8 cellular contexts compared by ENCODE assay signal in the genomic region with DNA sequence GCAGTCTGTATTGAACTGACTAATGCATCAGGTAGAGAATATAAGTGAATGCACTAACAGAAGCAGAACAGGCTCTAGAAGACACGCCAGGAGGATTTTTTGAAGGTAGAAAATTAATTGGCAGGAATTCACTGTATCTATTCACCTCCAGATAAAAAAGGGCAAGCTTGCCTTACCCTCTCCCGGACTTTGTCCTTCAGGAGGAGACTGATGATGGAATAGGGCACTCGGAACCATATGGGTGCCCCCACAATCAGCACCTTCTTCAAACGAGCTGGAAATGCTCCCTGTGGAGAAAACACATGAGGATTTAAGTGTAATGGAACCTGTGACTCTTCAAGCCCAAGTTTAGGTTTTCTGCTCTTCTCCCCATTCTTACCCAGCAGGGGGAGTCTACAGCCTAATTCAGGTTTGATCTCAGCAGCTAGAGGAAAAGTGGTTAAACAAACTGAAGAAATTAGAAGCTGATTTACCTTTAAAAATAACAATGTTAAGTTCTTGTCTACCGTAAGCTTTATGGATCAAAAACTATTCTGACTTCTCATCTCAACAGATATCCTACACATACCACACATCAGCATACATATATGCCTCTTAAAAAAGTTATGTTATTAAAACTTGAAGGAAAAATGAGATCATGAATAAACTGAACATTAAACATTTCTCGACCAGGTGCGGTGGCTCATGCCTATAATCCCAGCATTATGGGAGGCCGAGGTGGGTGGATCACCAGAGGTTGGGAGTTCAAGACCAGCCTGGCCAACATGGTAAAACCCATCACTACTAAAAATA. TPM values are rescaled to one million over a fixed set of nuclear protein-coding genes. Genes with fewer than 3 reads are reported as not detected.
DNase-seq lines count a peak whose midpoint lies in the region; ATAC-seq and TF ChIP-seq lines count a peak whose summit lies in the region.

No MANE protein-coding gene starts in this region.

- TF ChIP-seq CTCF in mammary epithelial cell (conservative IDR thresholded peaks at IDR 0.05 in 1 of 2, IDR thresholded peaks at IDR 0.05 in 1 of 2; ENCODE audit: extremely low read depth in 1 of 2, insufficient read depth in 1 of 2, low read depth in 1 of 2, low read length in 2 of 2) (peak; percentile 32 to 56), mesothelial cell of epicardium (IDR thresholded peaks at IDR 0.05; ENCODE audit: unreplicated experiment) (peak; percentile 20), omental fat pad (IDR thresholded peaks at IDR 0.05) (no peak)

- peaks cover 23% of the 10 kb centered on the region for H3K36me3 Mint-ChIP-seq in mesothelial cell of epicardium

- H3K9me3 Mint-ChIP-seq in mesothelial cell of epicardium, result no peaks in the 10 kb centered on the region

- no peak overlapping the region for H3K4me2 ChIP-seq in mammary epithelial cell (ENCODE audit: insufficient read depth, low read depth, low read length)

- H3K4me1 ChIP-seq in mammary epithelial cell (ENCODE audit: insufficient read depth, low read length), result no peaks in the 10 kb centered on the region

- dilution Hi-C loops in mammary epithelial cell (cut with HindIII; ENCODE audit: low sequenced_read_pairs), result loop anchor here (5.0 kb wide), 1 partner anchor 68 kb away; a partner anchor contains a TSS

- H3K4me3 ChIP-seq in mammary epithelial cell (replicated peaks in 1 of 3; ENCODE audit: insufficient read depth in 1 of 3, low read depth in 2 of 3, low read length in 3 of 3), result no peak overlapping the region

- no peak overlapping the region for H3K4me3 Mint-ChIP-seq in mesothelial cell of epicardium

- intact Hi-C loops in mammary epithelial cell (cut with micrococcal nuclease), result loop anchor here (2.0 to 5.0 kb wide), 6 partner anchors 70 to 294 kb away; a partner anchor contains a TSS

- no peak overlapping the region for H3K9ac ChIP-seq in mammary epithelial cell (ENCODE audit: insufficient read depth, low read length)

- H3K4me1 Mint-ChIP-seq in mesothelial cell of epicardium, result no peaks in the 10 kb centered on the region

- no peaks in the 10 kb centered on the region for H3K27me3 ChIP-seq in mammary epithelial cell (ENCODE audit: insufficient read depth, low read length)

- H3K79me2 ChIP-seq in mammary epithelial cell (ENCODE audit: insufficient read depth, low read length), result no peaks in the 10 kb centered on the region

- H3K27ac ChIP-seq in mammary epithelial cell (ENCODE audit: insufficient read depth, low read depth, low read length), result no peak overlapping the region

- peaks cover 23% of the 10 kb centered on the region for H3K36me3 ChIP-seq in mammary epithelial cell (ENCODE audit: insufficient read depth, low read length)

- no peaks in the 10 kb centered on the region for H3K27me3 Mint-ChIP-seq in mesothelial cell of epicardium (ENCODE audit: low read depth)

- no peaks in the 10 kb centered on the region for H3K9me3 ChIP-seq in mammary epithelial cell (replicated peaks; ENCODE audit: insufficient read depth, low read length)

- CTCF ChIA-PET in mammary epithelial cell (lab: Charles Lee; ENCODE audit: low non-redundant PET), result interaction anchor here (0.5 to 0.6 kb wide), 2 partner anchors 24 to 90 kb away, joined by 3 read pairs; no protein-coding TSS in a partner anchor

- no TSS peak for BruUV-seq in mammary epithelial cell (replicated peaks; lab: Mats Ljungman, UMichigan)

- no peak for ATAC-seq in omental fat pad (ENCODE audit: low FRiP score)

- 80% methylated on average over 8 of the region's 8 CpGs for WGBS in mammary epithelial cell (ENCODE audit: low coverage, missing lambda C conversion rate)

- H4K20me1 ChIP-seq in mammary epithelial cell (ENCODE audit: insufficient read depth, low read length), result no peaks in the 10 kb centered on the region

- peak; percentile 17 for DNase-seq in stimulated activated CD4-positive, alpha-beta T cell treated with anti-CD3 and anti-CD28 coated beads, Interleukin-4, amount 100 ng/mL, for 24 hours
- no peak for DNase-seq in stimulated activated CD4-positive, alpha-beta T cell treated with anti-CD3 and anti-CD28 coated beads, Interleukin-4, amount 100 ng/mL, for 1 hour
- DNase-seq in NCI-H2196 treated with DMSO at 0.1 percent for 48 hours (lab: John Stamatoyannopoulos, UW; ENCODE audit: unreplicated experiment) (peak; percentile 0), mammary epithelial cell (peak; percentile 13), mesothelial cell of epicardium (ENCODE audit: low spot score in 2 of 2, unreplicated experiment in 2 of 2) (no peak), omental fat pad (ENCODE audit: low spot score) (no peak), C1 segment of cervical spinal cord (lab: John Stamatoyannopoulos, UW) (no peak), DMS79 treated with DMSO at 0.1 percent for 48 hours (lab: John Stamatoyannopoulos, UW) (no peak)

- no peak overlapping the region for H2AFZ ChIP-seq in mammary epithelial cell (ENCODE audit: low read depth, low read length)

- in situ Hi-C loops in mammary epithelial cell (cut with MboI; ENCODE audit: low sequenced_read_pairs in 2 of 2), result no loop called here

- no peak overlapping the region for H3K27ac Mint-ChIP-seq in mesothelial cell of epicardium

RNA-seq across cellular contexts. Expression of a gene that starts 57.4 kb away (rescaled TPM):
- total RNA-seq in mammary epithelial cell (10 to 100 TPM; 37.7 to 41.2 TPM), mesothelial cell of epicardium (86.6 to 91.5 TPM (median 87.4 TPM) in 3 replicates), omental fat pad (10 to 100 TPM; 26.6 to 46.4 (median 35.3) TPM)
- polyA plus RNA-seq in mammary epithelial cell, result 33.0 TPM
- polyA minus RNA-seq in mammary epithelial cell, result 46.2 TPM

Comparison
In these comparisons a context has a peak if more than half of its experiments do, and no peak if none do; other contexts are left out.
1. DNase-seq: peak in stimulated activated CD4-positive, alpha-beta T cell treated with anti-CD3 and anti-CD28 coated beads, Interleukin-4, amount 100 ng/mL, for 24 hours (single experiment), NCI-H2196 treated with DMSO at 0.1 percent for 48 hours (single experiment) and mammary epithelial cell (single experiment); none in stimulated activated CD4-positive, alpha-beta T cell treated with anti-CD3 and anti-CD28 coated beads, Interleukin-4, amount 100 ng/mL, for 1 hour (single experiment), mesothelial cell of epicardium (0 of 2), omental fat pad (single experiment), C1 segment of cervical spinal cord (0 of 14) and DMS79 treated with DMSO at 0.1 percent for 48 hours (single experiment).
2. CTCF ChIP-seq: peak in mammary epithelial cell (2 of 2) and mesothelial cell of epicardium (single experiment); none in omental fat pad (0 of 3).